Comparison of ENCODE assay signal across 20 cellular contexts in the genomic region with DNA sequence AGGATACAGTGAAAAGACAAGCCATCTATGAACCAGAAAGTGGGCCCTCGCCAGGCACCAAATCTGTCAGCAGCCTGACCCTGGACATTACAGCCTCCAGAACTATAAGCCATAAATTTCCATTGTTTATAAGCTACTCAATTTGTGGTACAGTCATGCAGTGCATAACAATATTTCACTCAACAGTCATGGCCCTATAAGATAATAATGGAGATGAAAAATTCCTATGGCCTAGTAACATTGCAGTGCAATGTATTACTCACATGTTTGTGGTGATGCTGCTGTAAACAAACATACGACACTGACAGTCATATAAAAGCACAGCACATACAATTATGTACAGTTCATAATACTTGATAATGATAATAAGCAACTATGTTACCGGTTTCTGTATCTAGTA. TPM values are rescaled to one million over a fixed set of nuclear protein-coding genes. Genes with fewer than 3 reads are reported as not detected.
"Had no signal": no experiment of that assay in that cellular context is flagged by ENCODE, and none has a peak within 500 bp of the region (broad histone marks: within the 10 kb centered on the region; RNA-seq: fewer than 3 reads in every experiment).

No MANE protein-coding gene starts in this region.

- H3K27me3 Mint-ChIP-seq: activated T-helper 17 cell treated with anti-CD3 and anti-CD28 coated beads, Interleukin-2, amount 50 U/mL, for 72 hours; dendritic cell treated with granulocyte-macrophage colony-stimulating factor and Interleukin-4, amounts not matched to agents 40 ng/mL and 50 ng/mL, for 4 days; natural killer cell treated with Interleukin-12 subunit alpha and Interleukin-12 subunit beta and Interleukin-15 and Interleukin-18, amount 100 ng/mL, for 72 hours had no signal

- DNase-seq: activated CD4-positive, CD25-positive, alpha-beta regulatory T cell treated with anti-CD3 and anti-CD28 coated beads, Interleukin-2, amount 50 U/mL, for 72 hours; activated naive CD4-positive, alpha-beta T cell treated with Interleukin-2 at 50 U/mL for 16 hours; activated T-cell treated with anti-CD3 and anti-CD28 coated beads for 4 hours; aorta; cerebellar nuclear complex; effector memory CD4-positive, alpha-beta T cell; hippocampal formation; left ventricle myocardium inferior; mesendoderm; small intestine; stimulated activated naive CD8-positive, alpha-beta T cell treated with anti-CD3 and anti-CD28 coated beads, Interleukin-15, Interleukin-2, amounts not matched to agents 100 U/mL and 50 U/mL, for 24 hours; T1000; trophoblast cell had no signal

- H3K36me3 ChIP-seq: left ventricle myocardium inferior, right atrium auricular region had no signal

- H3K27me3 ChIP-seq: right atrium auricular region had no signal

- H3K27ac ChIP-seq: epithelial cell of prostate, left ventricle myocardium inferior, right atrium auricular region had no signal

- H3K4me1 ChIP-seq: left ventricle myocardium inferior, right atrium auricular region had no signal

- H3K4me3 ChIP-seq: left ventricle myocardium inferior, right atrium auricular region had no signal

- H3K27ac Mint-ChIP-seq: activated T-helper 17 cell treated with anti-CD3 and anti-CD28 coated beads, Interleukin-2, amount 50 U/mL, for 72 hours; dendritic cell treated with granulocyte-macrophage colony-stimulating factor and Interleukin-4, amounts not matched to agents 40 ng/mL and 50 ng/mL, for 4 days; natural killer cell treated with Interleukin-12 subunit alpha and Interleukin-12 subunit beta and Interleukin-15 and Interleukin-18, amount 100 ng/mL, for 72 hours had no signal

- H3K9me3 ChIP-seq: right atrium auricular region had no signal

- ATAC-seq: activated T-helper 17 cell treated with anti-CD3 and anti-CD28 coated beads, Interleukin-2, amount 50 U/mL, for 72 hours; natural killer cell treated with Interleukin-12 subunit alpha and Interleukin-12 subunit beta and Interleukin-15 and Interleukin-18, amount 100 ng/mL, for 72 hours; stimulated activated naive CD8-positive, alpha-beta T cell treated with anti-CD3 and anti-CD28 coated beads, Interleukin-15, Interleukin-2, amounts not matched to agents 100 U/mL and 50 U/mL, for 24 hours had no signal

- FAIRE-seq: small intestine had no signal

- H3K4me3 Mint-ChIP-seq: activated T-helper 17 cell treated with anti-CD3 and anti-CD28 coated beads, Interleukin-2, amount 50 U/mL, for 72 hours; dendritic cell treated with granulocyte-macrophage colony-stimulating factor and Interleukin-4, amounts not matched to agents 40 ng/mL and 50 ng/mL, for 4 days; natural killer cell treated with Interleukin-12 subunit alpha and Interleukin-12 subunit beta and Interleukin-15 and Interleukin-18, amount 100 ng/mL, for 72 hours had no signal

RNA-seq across cellular contexts. Expression of gene TLR10, which starts 38.9 kb away (rescaled TPM):
- total RNA-seq: glomerular endothelial cell; kidney epithelial cell; left ventricle myocardium inferior; natural killer cell treated with Interleukin-12 subunit alpha and Interleukin-12 subunit beta and Interleukin-15 and Interleukin-18, amount 100 ng/mL, for 72 hours had no signal
- polyA plus RNA-seq: aorta had no signal
